In the genomic region with DNA sequence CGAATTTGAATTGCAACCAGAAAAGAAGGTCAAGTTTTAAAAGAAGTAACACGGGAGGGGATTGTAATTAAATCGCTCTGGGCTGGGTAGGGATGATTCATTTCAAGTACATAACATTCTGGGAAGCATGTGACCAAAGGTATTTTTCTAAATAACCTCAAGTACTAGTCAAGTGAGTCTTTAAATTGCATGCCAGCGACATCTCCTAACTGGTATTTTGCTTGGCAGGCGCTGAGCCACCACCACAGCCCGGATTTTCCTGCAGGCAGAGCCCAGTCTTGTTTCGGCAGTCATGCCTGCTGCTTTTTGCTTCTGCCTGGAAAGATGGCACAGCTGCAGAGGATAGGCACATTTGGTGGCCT, we compare ENCODE assay signal across 8 cellular contexts. TPM values are rescaled to one million over a fixed set of nuclear protein-coding genes. Genes with fewer than 3 reads are reported as not detected.
A peak's percentile ranks its signal among the peaks of the same experiment; 100 is the strongest.
DNase-seq lines count a peak whose midpoint lies in the region; ATAC-seq and TF ChIP-seq lines count a peak whose summit lies in the region.

No MANE protein-coding gene starts in this region.

- DNase-seq in ACHN = peak; percentile 95
- peak; percentile 59 for DNase-seq in LoVo (ENCODE audit: low spot score)
- peak; percentile 38 for DNase-seq in colonic mucosa
- peak; percentile 73 for DNase-seq in lung (ENCODE audit: low spot score)
- DNase-seq in posterior vena cava (ENCODE audit: low spot score) = no peak

- in situ Hi-C loops in ACHN (cut with HindIII; ENCODE audit: low pct_ligation_motif_present, low pct_unique_long_range_greater_than_20kb, low sequenced_read_pairs) = no loop called here

- H3K36me3 ChIP-seq in colonic mucosa = no peaks in the 10 kb centered on the region
- no peaks in the 10 kb centered on the region for H3K36me3 ChIP-seq in lung (ENCODE audit: control insufficient read depth in 2 of 2, insufficient read depth in 2 of 2, low read length in 2 of 2)

- H3K9ac ChIP-seq in colonic mucosa (ENCODE audit: low read depth in 2 of 2, low read length in 2 of 2) = no peak overlapping the region

- intact Hi-C loops in colonic mucosa (cut with DNase I) (no loop called here), posterior vena cava (cut with DNase I) (no loop called here)

- H3K9me3 ChIP-seq in colonic mucosa = no peaks in the 10 kb centered on the region
- no peaks in the 10 kb centered on the region for H3K9me3 ChIP-seq in lung (ENCODE audit: control insufficient read depth in 2 of 2, insufficient read depth in 1 of 2, low read length in 1 of 2)

- TF ChIP-seq CTCF in colonic mucosa (IDR thresholded peaks at IDR 0.05) (no peak), lung (IDR thresholded peaks at IDR 0.05; ENCODE audit: control extremely low read depth, extremely low read depth) (no peak)

- ATAC-seq in lung (ENCODE audit: insufficient read depth, low FRiP score) = peak; percentile 71
- no peak for ATAC-seq in HG02610 (IDR thresholded peaks at IDR 0.05; ENCODE audit: unreplicated experiment)
- ATAC-seq in HG03565 (IDR thresholded peaks at IDR 0.05; ENCODE audit: unreplicated experiment) = no peak
- no peak for ATAC-seq in activated CD4-positive, CD25-positive, alpha-beta regulatory T cell treated with anti-CD3 and anti-CD28 coated beads, Interleukin-2, amount 50 U/mL, for 24 hours

- H3K4me1 ChIP-seq in colonic mucosa = peaks cover 16% of the 10 kb centered on the region
- H3K4me1 ChIP-seq in lung (ENCODE audit: control insufficient read depth in 2 of 2, insufficient read depth in 2 of 2, low read length in 2 of 2) = peaks cover 4 to 6% of the 10 kb centered on the region in 2 donors

- WGBS in lung, 2 donors = 67 to 84% methylated on average over 7 of the region's 7 CpGs

- H3K4me3 ChIP-seq in colonic mucosa (no peak overlapping the region), lung (no peak overlapping the region)

- H3K27ac ChIP-seq in colonic mucosa (peak overlapping the region; percentile 23), lung (ENCODE audit: low read depth in 1 of 2, low read length in 1 of 2) (peak overlapping the region; percentile 62 to 74)

- H3K27me3 ChIP-seq in colonic mucosa = no peaks in the 10 kb centered on the region
- no peaks in the 10 kb centered on the region for H3K27me3 ChIP-seq in lung (ENCODE audit: control insufficient read depth, insufficient read depth)

RNA-seq across cellular contexts. Expression of gene NPAS2, which starts 33.7 kb away (rescaled TPM):
- total RNA-seq in colonic mucosa (10 to 100 TPM; 33.9 to 38.3 TPM), lung (10 to 100 TPM in 1 of 2 donors, 1 to 10 TPM in 1; 5.9 to 17.1 TPM), posterior vena cava (10 to 100 TPM; 30.1 to 56.9 TPM)
- polyA plus RNA-seq in lung = 10 to 100 TPM; 10.3 to 10.6 TPM
